ENCODE assay signal across 8 cellular contexts in genomic region chr10:58385784-58386112, GRCh38. TPM values are rescaled to one million over a fixed set of nuclear protein-coding genes. Genes with fewer than 3 reads are reported as not detected.
DNase-seq lines count a peak whose midpoint lies in the region; ATAC-seq, FAIRE-seq and TF ChIP-seq lines count a peak whose summit lies in the region.

No MANE protein-coding gene starts in this region.

- no peaks in the 10 kb centered on the region for H3K9me3 Mint-ChIP-seq in immature natural killer cell

- peaks cover 5 to 20% (median 7%) of the 10 kb centered on the region in 3 donors for H3K36me3 Mint-ChIP-seq in immature natural killer cell

- H3K27ac ChIP-seq in K562 (ENCODE audit: extremely low read depth, low read depth, low read length): peak overlapping the region; percentile 85

- DNase-seq in activated CD4-positive, CD25-positive, alpha-beta regulatory T cell treated with anti-CD3 and anti-CD28 coated beads, Interleukin-2, amount 50 U/mL, for 72 hours: peak; percentile 36
- no peak for DNase-seq in activated CD4-positive, CD25-positive, alpha-beta regulatory T cell (lab: John Stamatoyannopoulos, UW)
- DNase-seq in HFF-Myc (ENCODE audit: extremely low read depth, low read depth): no peak
- DNase-seq in NCI-H2227 treated with DMSO at 0.1 percent for 48 hours (lab: John Stamatoyannopoulos, UW): peak; percentile 3
- DNase-seq in K562 (ENCODE audit: extremely low read depth in 1 of 4, low spot score in 3 of 4): peak; percentile 47 to 74 (median 54)
- no peak for DNase-seq in immature natural killer cell
- peak; percentile 3 for DNase-seq in stimulated activated CD4-positive, alpha-beta T cell treated with anti-CD3 and anti-CD28 coated beads, Interleukin-4, amount 100 ng/mL, for 1 hour
- DNase-seq in NCI-H524 treated with DMSO at 0.1 percent for 48 hours (lab: John Stamatoyannopoulos, UW): no peak

- H3K4me3 ChIP-seq in HFF-Myc (replicated peaks; ENCODE audit: low read depth, low read length): peak overlapping the region; percentile 96
- peak overlapping the region; percentile 86 for H3K4me3 ChIP-seq in K562

- peak; percentile 70 for ATAC-seq in K562

- no peak for TF ChIP-seq POLR2A in K562 (conservative IDR thresholded peaks at IDR 0.05)

- no peaks in the 10 kb centered on the region for H3K9me1 ChIP-seq in K562 (ENCODE audit: control insufficient read depth, insufficient read depth, low read length)

- H2AFZ ChIP-seq in K562 (ENCODE audit: low read depth, low read length): peak overlapping the region; percentile 93

- WGBS in K562 (ENCODE audit: insufficient coverage, low coverage, missing lambda C conversion rate): under 1% methylated on average over 15 of the region's 15 CpGs

- peak overlapping the region; percentile 87 to 100 for H3K9ac ChIP-seq in K562 (ENCODE audit: insufficient read depth in 1 of 2, low read depth in 2 of 2, low read length in 2 of 2)

- BruUV-seq in K562 (replicated peaks; lab: Mats Ljungman, UMichigan): TSS peak; percentile 58

- intact Hi-C loops in K562 (cut with micrococcal nuclease): loop anchor here (1.0 to 5.0 kb wide), 4 partner anchors 51 to 208 kb away; partner anchors contain the start of gene UBE2D1

- H3K9me3 ChIP-seq in K562 (replicated peaks; ENCODE audit: control insufficient read depth, insufficient read depth, low read depth, low read length): no peaks in the 10 kb centered on the region

- peaks cover 63% of the 10 kb centered on the region for H3K79me2 ChIP-seq in K562 (ENCODE audit: control insufficient read depth, insufficient read depth, low read length)

- H3K4me1 Mint-ChIP-seq in immature natural killer cell: peaks cover 42 to 70% of the 10 kb centered on the region in 2 donors

- H4K20me1 ChIP-seq in K562 (replicated peaks; ENCODE audit: control insufficient read depth, insufficient read depth, low read length): no peaks in the 10 kb centered on the region; the same call in 1 of the 2 replicates

- peak overlapping the region; percentile 94 for H3K4me2 ChIP-seq in K562 (ENCODE audit: insufficient read depth, low read length)

- in situ Hi-C loops in K562 (cut with MboI): loop anchor here (10.0 kb wide), 1 partner anchor 201 kb away; no protein-coding TSS in a partner anchor

- peaks cover 11 to 18% of the 10 kb centered on the region in 2 experiments for H3K4me1 ChIP-seq in K562 (replicated peaks in 1 of 2; ENCODE audit: control insufficient read depth in 2 of 2, insufficient read depth in 2 of 2, low read length in 2 of 2)

- peaks cover 7 to 12% (median 11%) of the 10 kb centered on the region in 3 donors for H3K27me3 Mint-ChIP-seq in immature natural killer cell (ENCODE audit: low read depth in 3 of 3)

- CTCF ChIA-PET in K562 (lab: Yijun Ruan, JAX; ENCODE audit: low intra/inter-chr PET ratio): interaction anchor here (1.1 to 2.1 kb wide), 2 partner anchors 86 to 208 kb away, joined by 6 to 10 read pairs; no protein-coding TSS in a partner anchor

- H3K36me3 ChIP-seq in K562 (ENCODE audit: control insufficient read depth, insufficient read depth, low read length): peaks cover 44% of the 10 kb centered on the region

- no peak for FAIRE-seq in K562 (lab: Jason Lieb, UNC)

- H3K4me3 Mint-ChIP-seq in immature natural killer cell: peak overlapping the region; percentile 93 to 99 (median 99)

- H3K27ac Mint-ChIP-seq in immature natural killer cell: peak overlapping the region; percentile 89 to 97 (median 94)

- POLR2A ChIA-PET in K562 (lab: Yijun Ruan, JAX): interaction anchor here (1.0 to 3.6 kb wide), 4 partner anchors 10 to 16 kb away, joined by 4 to 22 read pairs (median 6); no protein-coding TSS in a partner anchor

- no peaks in the 10 kb centered on the region for H3K27me3 ChIP-seq in K562 (ENCODE audit: control insufficient read depth in 2 of 2, insufficient read depth in 2 of 2, low read length in 2 of 2)

- no peak for TF ChIP-seq CTCF in HFF-Myc (IDR thresholded peaks at IDR 0.05; ENCODE audit: low read depth, low read length, missing control alignments)
- TF ChIP-seq CTCF in K562 (IDR thresholded peaks at IDR 0.05 in 2 of 3, conservative IDR thresholded peaks at IDR 0.05 in 1 of 3; ENCODE audit: insufficient read depth in 2 of 3, low read depth in 1 of 3, low read length in 3 of 3): no peak

- no peak for TF ChIP-seq RAD21 in K562 (CRISPR knock-in tag; conservative IDR thresholded peaks at IDR 0.05 in 1 of 2, IDR thresholded peaks at IDR 0.05 in 1 of 2)

- no peak for TF ChIP-seq EP300 in K562 (IDR thresholded peaks at IDR 0.05; ENCODE audit: low read length)

TF ChIP-seq in K562, 482 proteins besides CTCF, POLR2A, EP300 and RAD21 (continues in another document):
- TF ChIP-seq SP2 (IDR thresholded peaks at IDR 0.05; ENCODE audit: extremely low read depth, low read depth, low read length, poor library complexity, severe bottlenecking) (no peak), NFRKB (IDR thresholded peaks at IDR 0.05; ENCODE audit: low read depth) (0 out of 2 replicates have a peak, but pooled peaks have one; percentile 12), AFF4 (CRISPR knock-in tag; IDR thresholded peaks at IDR 0.05) (0 out of 2 replicates have a peak, but pooled peaks have one; percentile 13)

RNA-seq across cellular contexts. Expression of gene TFAM, which starts 0.5 kb away (rescaled TPM):
- total RNA-seq in K562 (2011; cell fraction: chromatin; rRNA removed; ENCODE audit: low replicate concordance): 18.0 and 30.5 TPM in 2 replicates
- total RNA-seq in K562 (2011; cell fraction: nucleolus; rRNA removed): 27.0 and 32.6 TPM in 2 replicates
- 20.5 and 25.3 TPM in 2 replicates for total RNA-seq in K562 (2011; cell fraction: nucleoplasm; rRNA removed)
- total RNA-seq in K562 (2014; rRNA removed) (130 and 174 TPM in 2 replicates), K562 (2014; rRNA removed; fragmentation: Illumina TruSeq; extraction: Trizol) (170 and 211 TPM in 2 replicates), K562 (2015; rRNA removed; fragmentation: Illumina TruSeq; extraction: Trizol) (153 and 155 TPM in 2 replicates), K562 (2021) (161 and 163 TPM in 2 replicates)
- polyA plus RNA-seq in K562 (2011; rRNA removed) (53.7 and 74.3 TPM in 2 replicates), K562 (2014; fragmentation: Illumina TruSeq; extraction: Trizol) (139 and 142 TPM in 2 replicates), K562 (2014; fragmentation: Nextera tagmentation; extraction: Ambion mirVana) (100 to 1,000 TPM; 175 to 227 TPM), K562 (2014; rRNA removed) (100 and 105 TPM in 2 replicates), immature natural killer cell (10 to 100 TPM; 27.8 to 49.7 (median 44.8) TPM)
- 42.4 and 46.0 TPM in 2 replicates for polyA plus RNA-seq in K562 (2011; cell fraction: cytosol; rRNA removed)
- polyA plus RNA-seq in K562 (2011; cell fraction: nucleus; rRNA removed): 27.2 and 35.3 TPM in 2 replicates
- polyA plus RNA-seq in K562 (2012): 78.0 and 146 TPM in 2 replicates
- polyA minus RNA-seq in K562 (2011; rRNA and poly(A)+ RNA removed): 33.7 and 48.0 TPM in 2 replicates
- 38.7 and 46.1 TPM in 2 replicates for polyA minus RNA-seq in K562 (2011; cell fraction: cytosol; rRNA and poly(A)+ RNA removed)
- 24.5 and 33.1 TPM in 2 replicates for polyA minus RNA-seq in K562 (2011; cell fraction: nucleus; rRNA and poly(A)+ RNA removed)

RNA-seq across cellular contexts. Expression of gene UBE2D1, which starts 50.9 kb away (rescaled TPM):
- total RNA-seq in K562 (2011; cell fraction: chromatin; rRNA removed; ENCODE audit: low replicate concordance): 4.9 and 17.0 TPM in 2 replicates
- 2.5 and 3.4 TPM in 2 replicates for total RNA-seq in K562 (2011; cell fraction: nucleolus; rRNA removed)
- 7.3 and 15.3 TPM in 2 replicates for total RNA-seq in K562 (2011; cell fraction: nucleoplasm; rRNA removed)
- total RNA-seq in K562 (2014; rRNA removed): 5.3 and 6.2 TPM in 2 replicates
- total RNA-seq in K562 (2014; rRNA removed; fragmentation: Illumina TruSeq; extraction: Trizol): 15.8 and 18.3 TPM in 2 replicates
- total RNA-seq in K562 (2015; rRNA removed; fragmentation: Illumina TruSeq; extraction: Trizol): 16.6 and 17.8 TPM in 2 replicates
- total RNA-seq in K562 (2021): 12.3 and 13.8 TPM in 2 replicates
- 18.9 and 24.4 TPM in 2 replicates for polyA plus RNA-seq in K562 (2011; rRNA removed)
- polyA plus RNA-seq in K562 (2011; cell fraction: cytosol; rRNA removed): 6.4 and 9.1 TPM in 2 replicates
- polyA plus RNA-seq in K562 (2011; cell fraction: nucleus; rRNA removed): 7.4 and 12.5 TPM in 2 replicates
- 11.6 and 12.1 TPM in 2 replicates for polyA plus RNA-seq in K562 (2012)
- polyA plus RNA-seq in K562 (2014; fragmentation: Illumina TruSeq; extraction: Trizol): 9.9 and 13.5 TPM in 2 replicates
- polyA plus RNA-seq in K562 (2014; fragmentation: Nextera tagmentation; extraction: Ambion mirVana): 1 to 10 TPM; 4.1 to 6.4 TPM
- 7.9 and 9.0 TPM in 2 replicates for polyA plus RNA-seq in K562 (2014; rRNA removed)
- 9.0 and 9.5 TPM in 2 replicates for polyA minus RNA-seq in K562 (2011; rRNA and poly(A)+ RNA removed)
- polyA minus RNA-seq in K562 (2011; cell fraction: cytosol; rRNA and poly(A)+ RNA removed): 3.5 and 6.1 TPM in 2 replicates
- 7.7 and 13.2 TPM in 2 replicates for polyA minus RNA-seq in K562 (2011; cell fraction: nucleus; rRNA and poly(A)+ RNA removed)
- 10 to 100 TPM; 11.7 to 23.1 (median 18.4) TPM for polyA plus RNA-seq in immature natural killer cell

Comparison
In these comparisons a context has a peak if more than half of its experiments do, and no peak if none do; other contexts are left out.
1. DNase-seq: peak in activated CD4-positive, CD25-positive, alpha-beta regulatory T cell treated with anti-CD3 and anti-CD28 coated beads, Interleukin-2, amount 50 U/mL, for 72 hours (single experiment), NCI-H2227 treated with DMSO at 0.1 percent for 48 hours (single experiment), K562 (4 of 4) and stimulated activated CD4-positive, alpha-beta T cell treated with anti-CD3 and anti-CD28 coated beads, Interleukin-4, amount 100 ng/mL, for 1 hour (single experiment); none in activated CD4-positive, CD25-positive, alpha-beta regulatory T cell (0 of 4), HFF-Myc (single experiment), immature natural killer cell (0 of 3) and NCI-H524 treated with DMSO at 0.1 percent for 48 hours (single experiment).